ENCODE assay signal across 1 cellular context in genomic region chr10:119029613-119030420, GRCh38.
TF ChIP-seq lines count a peak whose summit lies in the region.

TSS of gene NANOS1 (plus strand) at chr10:119029714. CDS start at chr10:119029802, 88 bp downstream.

TF ChIP-seq in K562, 482 proteins besides CTCF, POLR2A, EP300 and RAD21 (continued from another document):
- TF ChIP-seq UBTF (IDR thresholded peaks at IDR 0.05; ENCODE audit: borderline replicate concordance in 1 of 2, low read depth in 2 of 2, low read length in 2 of 2) (0 out of 4 replicates have a peak, but pooled peaks of 1 of the 2 experiments have one; percentile 17), ZNF311 (CRISPR knock-in tag; IDR thresholded peaks at IDR 0.05) (no peak), POLR2G (IDR thresholded peaks at IDR 0.05; ENCODE audit: low read depth, low read length) (peak; percentile 61)
